ENCODE assay signal across 8 cellular contexts in genomic region chr10:24619994-24620310, GRCh38.
DNase-seq lines count a peak whose midpoint lies in the region; ATAC-seq, FAIRE-seq and TF ChIP-seq lines count a peak whose summit lies in the region.
"Not testable (repeated sequence)": the region's sequence is repeated elsewhere in the genome, so short reads cannot be mapped to it uniquely, and the experiment has no call there.

No MANE protein-coding gene starts in this region.

- H4K91ac ChIP-seq in trophoblast cell (ENCODE audit: low read depth, low read length) = not testable (repeated sequence)

- peak; percentile 87 for FAIRE-seq in A549 (lab: Jason Lieb, UNC)
- FAIRE-seq in K562 (lab: Jason Lieb, UNC); endothelial cell of umbilical vein (lab: Jason Lieb, UNC): not testable (repeated sequence)

- H3K79me1 ChIP-seq in trophoblast cell (ENCODE audit: low read length) = not testable (repeated sequence)

- CTCF ChIA-PET in A549 (lab: Yijun Ruan, JAX); HCT116 (lab: Charles Lee); K562 (lab: Yijun Ruan, JAX; ENCODE audit: low intra/inter-chr PET ratio); endothelial cell of umbilical vein (lab: Charles Lee): not testable (repeated sequence)
- CTCF ChIA-PET in activated CD4-positive, alpha-beta T cell treated with anti-CD3 and anti-CD28 coated beads for 36 hours (lab: Charles Lee) = interaction anchor here (1.3 kb wide), 1 partner anchor 310 kb away, joined by 3 read pairs; no protein-coding TSS in a partner anchor

- H3K4ac ChIP-seq in trophoblast cell (ENCODE audit: low read depth, low read length) = not testable (repeated sequence)

- not testable (repeated sequence) for H3K36me3 Mint-ChIP-seq in activated CD4-positive, alpha-beta T cell treated with anti-CD3 and anti-CD28 coated beads for 36 hours (ENCODE audit: low read depth); mesothelial cell of epicardium
- H3K36me3 Mint-ChIP-seq in type B pancreatic cell = peaks cover 21% of the 10 kb centered on the region

- H3K23ac ChIP-seq in trophoblast cell (ENCODE audit: low read length) = not testable (repeated sequence)

- not testable (repeated sequence) for H3K4me3 Mint-ChIP-seq in activated CD4-positive, alpha-beta T cell treated with anti-CD3 and anti-CD28 coated beads for 36 hours; mesothelial cell of epicardium; type B pancreatic cell

- peak overlapping the region; percentile 51 for H3K27ac Mint-ChIP-seq in activated CD4-positive, alpha-beta T cell treated with anti-CD3 and anti-CD28 coated beads for 36 hours
- H3K27ac Mint-ChIP-seq in mesothelial cell of epicardium = peak overlapping the region; percentile 52
- peak overlapping the region; percentile 29 for H3K27ac Mint-ChIP-seq in type B pancreatic cell

- intact Hi-C loops in HCT116 (cut with micrococcal nuclease); endothelial cell of umbilical vein (cut with micrococcal nuclease): not testable (repeated sequence)
- intact Hi-C loops in activated CD4-positive, alpha-beta T cell treated with anti-CD3 and anti-CD28 coated beads for 36 hours (cut with DNase I, micrococcal nuclease) = loop anchor here (5.0 kb wide), 2 partner anchors 102 to 462 kb away; partner anchors contain the start of gene ARHGAP21 (in 1 of the 2)
- intact Hi-C loops in K562 (cut with micrococcal nuclease) = loop anchor here (5.0 kb wide), 1 partner anchor 462 kb away; no protein-coding TSS in a partner anchor

- not testable (repeated sequence) for H4K20me1 ChIP-seq in HCT116 (ENCODE audit: insufficient read depth); K562 (replicated peaks; ENCODE audit: control insufficient read depth, insufficient read depth, low read length); endothelial cell of umbilical vein (replicated peaks; ENCODE audit: control insufficient read depth, extremely low read depth, insufficient read depth, low read length)

- H3K9me2 ChIP-seq in HCT116 (ENCODE audit: insufficient read depth) = not testable (repeated sequence)

- 69% methylated on average over 8 of the region's 8 CpGs for WGBS in A549 (ENCODE audit: missing lambda C conversion rate)
- WGBS in K562 (ENCODE audit: insufficient coverage, low coverage, missing lambda C conversion rate) = 91% methylated on average over 7 of the region's 8 CpGs
- WGBS in trophoblast cell (ENCODE audit: extremely low coverage, insufficient coverage, insufficient read length) = no CpG with 5 or more reads among the region's 8 CpGs

- H3K27ac ChIP-seq in A549; HCT116 (ENCODE audit: low read depth, low read length); K562 (ENCODE audit: extremely low read depth, low read depth, low read length); endothelial cell of umbilical vein (ENCODE audit: insufficient read depth, low read depth, low read length): not testable (repeated sequence)
- H3K27ac ChIP-seq in trophoblast cell (ENCODE audit: low read depth, low read length) = peak overlapping the region; percentile 83

- not testable (repeated sequence) for H3K36me3 ChIP-seq in HCT116 (ENCODE audit: control insufficient read depth in 1 of 2, insufficient read depth in 2 of 2, low read length in 2 of 2); endothelial cell of umbilical vein (ENCODE audit: control insufficient read depth in 2 of 2, extremely low read depth in 1 of 2, insufficient read depth in 2 of 2, low read length in 2 of 2); trophoblast cell (ENCODE audit: control insufficient read depth in 1 of 2, insufficient read depth in 2 of 2, low read length in 2 of 2)
- peaks cover 27% of the 10 kb centered on the region; the same call in 2 of the 3 replicates for H3K36me3 ChIP-seq in K562 (ENCODE audit: control insufficient read depth, insufficient read depth, low read length)

- not testable (repeated sequence) for H3K4me2 ChIP-seq in A549; HCT116 (ENCODE audit: low read length); K562 (ENCODE audit: insufficient read depth, low read length); endothelial cell of umbilical vein (ENCODE audit: insufficient read depth, low read length); trophoblast cell (ENCODE audit: low read length)

- dilution Hi-C loops in endothelial cell of umbilical vein (cut with MboI; ENCODE audit: extremely low pct_ligation_motif_present, low sequenced_read_pairs) = not testable (repeated sequence)

- POLR2A ChIA-PET in A549 (lab: Yijun Ruan, JAX); HCT116 (lab: Charles Lee); activated CD4-positive, alpha-beta T cell treated with anti-CD3 and anti-CD28 coated beads for 36 hours (lab: Charles Lee); K562 (lab: Yijun Ruan, JAX); endothelial cell of umbilical vein (lab: Charles Lee): not testable (repeated sequence)

- H2BK5ac ChIP-seq in trophoblast cell (ENCODE audit: low read depth, low read length, poor library complexity) = peak overlapping the region; percentile 79

- H3K4me3 ChIP-seq in A549; HCT116 (replicated peaks in 1 of 2; ENCODE audit: low read depth in 1 of 2, low read length in 2 of 2); K562; endothelial cell of umbilical vein (replicated peaks in 1 of 3; ENCODE audit: insufficient read depth in 1 of 3, low read depth in 1 of 3, low read length in 3 of 3); trophoblast cell (ENCODE audit: low read depth, low read length): not testable (repeated sequence)

- not testable (repeated sequence) for TF ChIP-seq POLR2A in A549 (IDR thresholded peaks at IDR 0.05; ENCODE audit: low read length); HCT116 (IDR thresholded peaks at IDR 0.05; ENCODE audit: borderline replicate concordance, extremely low read depth, insufficient read depth, insufficient read length); K562 (conservative IDR thresholded peaks at IDR 0.05); endothelial cell of umbilical vein (IDR thresholded peaks at IDR 0.05; ENCODE audit: low read depth, low read length)

- not testable (repeated sequence) for H2AK5ac ChIP-seq in trophoblast cell (ENCODE audit: low read length)

- not testable (repeated sequence) for H3K9ac ChIP-seq in HCT116 (ENCODE audit: low read length); K562 (ENCODE audit: insufficient read depth in 1 of 2, low read depth in 2 of 2, low read length in 2 of 2); endothelial cell of umbilical vein (replicated peaks; ENCODE audit: extremely low read depth, insufficient read depth, low read length); trophoblast cell (ENCODE audit: low read length)

- not testable (repeated sequence) for H3K9me3 Mint-ChIP-seq in activated CD4-positive, alpha-beta T cell treated with anti-CD3 and anti-CD28 coated beads for 36 hours (ENCODE audit: low read depth); mesothelial cell of epicardium; type B pancreatic cell

- not testable (repeated sequence) for H3K27me3 ChIP-seq in HCT116 (ENCODE audit: insufficient read depth, low read length); K562 (ENCODE audit: control insufficient read depth in 2 of 2, insufficient read depth in 2 of 2, low read length in 2 of 2); endothelial cell of umbilical vein (ENCODE audit: control insufficient read depth in 2 of 2, insufficient read depth in 2 of 2, low read length in 2 of 2); trophoblast cell (ENCODE audit: insufficient read depth, low read length)

- in situ Hi-C loops in K562 (cut with MboI) = not testable (repeated sequence)

- H3K14ac ChIP-seq in trophoblast cell (ENCODE audit: low read length) = not testable (repeated sequence)

- not testable (repeated sequence) for H3K18ac ChIP-seq in trophoblast cell (ENCODE audit: low read length)

- not testable (repeated sequence) for H4K12ac ChIP-seq in trophoblast cell (ENCODE audit: low read depth, low read length)

- BruUV-seq in HCT116 (replicated peaks; lab: Mats Ljungman, UMichigan) (TSS peak; percentile 24), K562 (replicated peaks; lab: Mats Ljungman, UMichigan) (TSS peak; percentile 13), endothelial cell of umbilical vein (replicated peaks; lab: Mats Ljungman, UMichigan) (TSS peak; percentile 45)

- not testable (repeated sequence) for H2BK120ac ChIP-seq in trophoblast cell (ENCODE audit: insufficient read depth, low read length, poor library complexity)

- not testable (repeated sequence) for ATAC-seq in A549; HCT116; activated CD4-positive, alpha-beta T cell treated with anti-CD3 and anti-CD28 coated beads for 36 hours; K562

- not testable (repeated sequence) for DNase-seq in A549 (ENCODE audit: low read depth in 1 of 2, low spot score in 1 of 2); HCT116 (ENCODE audit: low read depth, low spot score); activated CD4-positive, alpha-beta T cell treated with anti-CD3 and anti-CD28 coated beads for 36 hours; K562 (ENCODE audit: extremely low read depth in 1 of 4, low spot score in 3 of 4); endothelial cell of umbilical vein (ENCODE audit: low read depth, low spot score); mesothelial cell of epicardium (ENCODE audit: low spot score in 2 of 2, unreplicated experiment in 2 of 2); type B pancreatic cell (ENCODE audit: extremely low spot score, unreplicated experiment)
- DNase-seq in trophoblast cell = peak; percentile 51 to 78

- not testable (repeated sequence) for H3K9me1 ChIP-seq in K562 (ENCODE audit: control insufficient read depth, insufficient read depth, low read length); endothelial cell of umbilical vein (replicated peaks; ENCODE audit: control insufficient read depth, extremely low read depth, insufficient read depth, low read length)

- not testable (repeated sequence) for H2BK12ac ChIP-seq in trophoblast cell (ENCODE audit: low read length)

- RAD21 ChIA-PET in HCT116 (lab: Charles Lee; ENCODE audit: low non-redundant PET in 1 of 2, low total read pairs in 2 of 2, uncharacterized antibody in 2 of 2, unreplicated experiment in 2 of 2) = not testable (repeated sequence)

- H3K9me3 ChIP-seq in A549; HCT116 (ENCODE audit: control insufficient read depth in 1 of 2, insufficient read depth in 1 of 2, low read depth in 1 of 2, low read length in 2 of 2); K562 (replicated peaks; ENCODE audit: control insufficient read depth, insufficient read depth, low read depth, low read length); endothelial cell of umbilical vein (replicated peaks; ENCODE audit: control insufficient read depth, insufficient read depth, low read length); trophoblast cell (ENCODE audit: insufficient read depth, low read depth, low read length): not testable (repeated sequence)

- not testable (repeated sequence) for H3K79me2 ChIP-seq in HCT116 (ENCODE audit: insufficient read depth, low read length); K562 (ENCODE audit: control insufficient read depth, insufficient read depth, low read length); endothelial cell of umbilical vein (ENCODE audit: control insufficient read depth, insufficient read depth, low read length); trophoblast cell (ENCODE audit: control insufficient read depth, insufficient read depth, low read length, poor library complexity)

- not testable (repeated sequence) for TF ChIP-seq RAD21 in A549 (conservative IDR thresholded peaks at IDR 0.05 in 1 of 2, IDR thresholded peaks at IDR 0.05 in 1 of 2); HCT116 (IDR thresholded peaks at IDR 0.05; ENCODE audit: low read depth); K562 (CRISPR knock-in tag; conservative IDR thresholded peaks at IDR 0.05 in 1 of 2, IDR thresholded peaks at IDR 0.05 in 1 of 2)

- H2AFZ ChIP-seq in HCT116 (ENCODE audit: low read depth, low read length, poor library complexity, severe bottlenecking); K562 (ENCODE audit: low read depth, low read length); endothelial cell of umbilical vein (ENCODE audit: low read depth, low read length); trophoblast cell (ENCODE audit: insufficient read depth, low read length, poor library complexity): not testable (repeated sequence)

- not testable (repeated sequence) for H4K8ac ChIP-seq in trophoblast cell (ENCODE audit: low read depth, low read length)

- not testable (repeated sequence) for H3K27me3 Mint-ChIP-seq in activated CD4-positive, alpha-beta T cell treated with anti-CD3 and anti-CD28 coated beads for 36 hours; mesothelial cell of epicardium (ENCODE audit: low read depth); type B pancreatic cell

- H3K4me1 ChIP-seq in A549 = peaks cover 16% of the 10 kb centered on the region; the same call in 2 of the 3 replicates
- not testable (repeated sequence) for H3K4me1 ChIP-seq in HCT116 (ENCODE audit: control insufficient read depth in 1 of 2, insufficient read depth in 2 of 2, low read length in 2 of 2); K562 (replicated peaks in 1 of 2; ENCODE audit: control insufficient read depth in 2 of 2, insufficient read depth in 2 of 2, low read length in 2 of 2); endothelial cell of umbilical vein (ENCODE audit: control insufficient read depth, extremely low read depth, insufficient read depth, low read length); trophoblast cell (ENCODE audit: control insufficient read depth in 1 of 2, insufficient read depth in 2 of 2, low read length in 2 of 2)

- TF ChIP-seq EP300 in A549 (IDR thresholded peaks at IDR 0.05); K562 (IDR thresholded peaks at IDR 0.05; ENCODE audit: low read length): not testable (repeated sequence)

- TF ChIP-seq CTCF in A549 (IDR thresholded peaks at IDR 0.05); HCT116 (IDR thresholded peaks at IDR 0.05 in 2 of 3, conservative IDR thresholded peaks at IDR 0.05 in 1 of 3; ENCODE audit: borderline replicate concordance in 1 of 3, insufficient read depth in 1 of 3, low read depth in 2 of 3, low read length in 2 of 3); K562 (IDR thresholded peaks at IDR 0.05 in 2 of 3, conservative IDR thresholded peaks at IDR 0.05 in 1 of 3; ENCODE audit: insufficient read depth in 2 of 3, low read depth in 1 of 3, low read length in 3 of 3); endothelial cell of umbilical vein (IDR thresholded peaks at IDR 0.05; ENCODE audit: extremely low read depth in 1 of 2, insufficient read depth in 1 of 2, low read depth in 1 of 2, low read length in 2 of 2); mesothelial cell of epicardium (IDR thresholded peaks at IDR 0.05; ENCODE audit: unreplicated experiment); type B pancreatic cell (conservative IDR thresholded peaks at IDR 0.05): not testable (repeated sequence)

- H3K4me1 Mint-ChIP-seq in activated CD4-positive, alpha-beta T cell treated with anti-CD3 and anti-CD28 coated beads for 36 hours = peaks cover 56% of the 10 kb centered on the region
- peaks cover 34% of the 10 kb centered on the region for H3K4me1 Mint-ChIP-seq in mesothelial cell of epicardium
- peaks cover 14% of the 10 kb centered on the region for H3K4me1 Mint-ChIP-seq in type B pancreatic cell (ENCODE audit: unreplicated experiment)
